ENCODE assay signal across 8 cellular contexts in genomic region chr17:57940653-57941329, GRCh38. TPM values are rescaled to one million over a fixed set of nuclear protein-coding genes. Genes with fewer than 3 reads are reported as not detected.
A peak's percentile ranks its signal among the peaks of the same experiment; 100 is the strongest.
DNase-seq lines count a peak whose midpoint lies in the region; ATAC-seq and TF ChIP-seq lines count a peak whose summit lies in the region.

No MANE protein-coding gene starts in this region.

- H3K36me3 Mint-ChIP-seq in stimulated activated memory B cell treated with anti-CD40 and anti-IgM and Interleukin-4, amounts not matched to agents 10 μg/mL and 1 μg/mL and 100 μg/mL, for 72 hours: no peaks in the 10 kb centered on the region

- peaks cover 40% of the 10 kb centered on the region for H3K4me1 Mint-ChIP-seq in stimulated activated memory B cell treated with anti-CD40 and anti-IgM and Interleukin-4, amounts not matched to agents 10 μg/mL and 1 μg/mL and 100 μg/mL, for 72 hours

- H3K27ac Mint-ChIP-seq in stimulated activated memory B cell treated with anti-CD40 and anti-IgM and Interleukin-4, amounts not matched to agents 10 μg/mL and 1 μg/mL and 100 μg/mL, for 72 hours: no peak overlapping the region

- TF ChIP-seq POLR2A in gastroesophageal sphincter (IDR thresholded peaks at IDR 0.05): no peak
- no peak for TF ChIP-seq POLR2A in spleen (IDR thresholded peaks at IDR 0.05)

- ATAC-seq in gastroesophageal sphincter (peak; percentile 37), GM19395 (IDR thresholded peaks at IDR 0.05; ENCODE audit: unreplicated experiment) (no peak)
- ATAC-seq in stimulated activated memory B cell treated with anti-CD40 and anti-IgM and Interleukin-4, amounts not matched to agents 10 μg/mL and 1 μg/mL and 100 μg/mL, for 72 hours: peak; percentile 51

- H3K27me3 Mint-ChIP-seq in stimulated activated memory B cell treated with anti-CD40 and anti-IgM and Interleukin-4, amounts not matched to agents 10 μg/mL and 1 μg/mL and 100 μg/mL, for 72 hours: peaks cover 58% of the 10 kb centered on the region

- H3K27me3 ChIP-seq in gastroesophageal sphincter: no peaks in the 10 kb centered on the region
- peaks cover 0 to 35% (median 0%) of the 10 kb centered on the region in 7 donors for H3K27me3 ChIP-seq in spleen (replicated peaks in 1 of 7)

- no peaks in the 10 kb centered on the region for H3K9me3 ChIP-seq in gastroesophageal sphincter
- H3K9me3 ChIP-seq in spleen: no peaks in the 10 kb centered on the region

- H3K4me1 ChIP-seq in gastroesophageal sphincter (peaks cover 23 to 100% (median 73%) of the 10 kb centered on the region in 3 donors), spleen (peaks cover 7 to 89% (median 45%) of the 10 kb centered on the region in 6 donors)

- H3K27ac ChIP-seq in gastroesophageal sphincter (peak overlapping the region; percentile 88 to 100 (median 98)), spleen (peak overlapping the region in 1 of 8 donors; percentile 7)

- no peak for TF ChIP-seq EP300 in gastroesophageal sphincter (IDR thresholded peaks at IDR 0.05)

- H3K9me3 Mint-ChIP-seq in stimulated activated memory B cell treated with anti-CD40 and anti-IgM and Interleukin-4, amounts not matched to agents 10 μg/mL and 1 μg/mL and 100 μg/mL, for 72 hours: no peaks in the 10 kb centered on the region

- H3K4me3 Mint-ChIP-seq in stimulated activated memory B cell treated with anti-CD40 and anti-IgM and Interleukin-4, amounts not matched to agents 10 μg/mL and 1 μg/mL and 100 μg/mL, for 72 hours: peak overlapping the region; percentile 40

- H3K36me3 ChIP-seq in gastroesophageal sphincter (no peaks in the 10 kb centered on the region), spleen (no peaks in the 10 kb centered on the region)

- no peak for TF ChIP-seq CTCF in gastroesophageal sphincter (IDR thresholded peaks at IDR 0.05)
- no peak for TF ChIP-seq CTCF in spleen (IDR thresholded peaks at IDR 0.05 in 8 of 11, conservative IDR thresholded peaks at IDR 0.05 in 3 of 11)

- WGBS in gastroesophageal sphincter (ENCODE audit: low coverage in 1 of 2), 2 donors: 20 to 30% methylated on average over 2 to 5 of the region's 5 CpGs
- 69 to 75% (median 71%) methylated on average over 4 to 5 of the region's 5 CpGs for WGBS in spleen, 5 donors

- intact Hi-C loops in spleen (cut with DNase I; ENCODE audit: low total_unique reads): no loop called here

- peak; percentile 23 for DNase-seq in NCI-H1694 (lab: John Stamatoyannopoulos, UW)
- DNase-seq in NCI-H1694 treated with DMSO at 0.1 percent for 48 hours (lab: John Stamatoyannopoulos, UW): no peak
- peak; percentile 79 to 85 for DNase-seq in NCI-H524 (lab: John Stamatoyannopoulos, UW)
- no peak for DNase-seq in spleen
- no peak for DNase-seq in SKM-1 treated with dmso at 0.1 percent for 144 hours (lab: John Stamatoyannopoulos, UW; ENCODE audit: unreplicated experiment)

- no peak overlapping the region for H3K4me3 ChIP-seq in gastroesophageal sphincter
- H3K4me3 ChIP-seq in spleen: no peak overlapping the region

RNA-seq across cellular contexts. Expression of gene CUEDC1, which starts 14.4 kb away (rescaled TPM):
- total RNA-seq in gastroesophageal sphincter: 10 to 100 TPM; 35.7 to 60.3 (median 45.6) TPM
- total RNA-seq in spleen: 10 to 100 TPM; 13.2 to 23.5 (median 16.7) TPM
- polyA plus RNA-seq in spleen: 10 to 100 TPM in 1 of 3 donors, 1 to 10 TPM in 2; 5.4 to 15.7 (median 5.4) TPM

RNA-seq across cellular contexts. Expression of gene VEZF1, which starts 47.3 kb away (rescaled TPM):
- 100 to 1,000 TPM; 115 to 148 (median 132) TPM for total RNA-seq in gastroesophageal sphincter
- total RNA-seq in spleen: 10 to 100 TPM; 43.0 to 59.9 (median 54.2) TPM
- 10 to 100 TPM in 2 of 3 donors, 1 to 10 TPM in 1; 10.0 to 19.1 (median 10.2) TPM for polyA plus RNA-seq in spleen

Comparison
In these comparisons a context has a peak if more than half of its experiments do, and no peak if none do; other contexts are left out.
1. DNase-seq: peak in NCI-H1694 (single experiment) and NCI-H524 (2 of 2); none in NCI-H1694 treated with DMSO at 0.1 percent for 48 hours (single experiment), spleen (single experiment) and SKM-1 treated with dmso at 0.1 percent for 144 hours (single experiment).